Comparison of ENCODE assay signal across 9 cellular contexts in genomic region chr15:92636950-92637481, GRCh38. TPM values are rescaled to one million over a fixed set of nuclear protein-coding genes. Genes with fewer than 3 reads are reported as not detected.
A peak's percentile ranks its signal among the peaks of the same experiment; 100 is the strongest.
DNase-seq lines count a peak whose midpoint lies in the region; ATAC-seq, FAIRE-seq and TF ChIP-seq lines count a peak whose summit lies in the region.
"Had no signal": no experiment of that assay in that cellular context is flagged by ENCODE, and none has a peak within 500 bp of the region (broad histone marks: within the 10 kb centered on the region; RNA-seq: fewer than 3 reads in every experiment).

No MANE protein-coding gene starts in this region.

- TF ChIP-seq RAD21 in HepG2 (CRISPR knock-in tag; IDR thresholded peaks at IDR 0.05): no peak

- no peaks in the 10 kb centered on the region for H4K20me1 ChIP-seq in HepG2 (ENCODE audit: insufficient read depth, low read length)

- no peaks in the 10 kb centered on the region for H3K36me3 ChIP-seq in HepG2 (replicated peaks in 1 of 2; ENCODE audit: control insufficient read depth in 1 of 2, insufficient read depth in 2 of 2, low read length in 2 of 2)
- H3K36me3 ChIP-seq: gastrocnemius medialis had no signal

- in situ Hi-C loops in HepG2 (cut with HindIII; ENCODE audit: extremely low pct_ligation_motif_present, low pct_unique_long_range_greater_than_20kb): no loop called here

- POLR2A ChIA-PET in HepG2 (lab: Yijun Ruan, JAX): no interaction called here

- no peak overlapping the region for H3K4me3 ChIP-seq in HepG2 (replicated peaks in 1 of 3; ENCODE audit: insufficient read depth in 1 of 3, low read depth in 2 of 3, low read length in 3 of 3)
- H3K4me3 ChIP-seq: gastrocnemius medialis had no signal

- no peak overlapping the region for H3K27ac ChIP-seq in HepG2 (ENCODE audit: extremely low read length, insufficient read depth, low read length)

- CTCF ChIA-PET in HepG2 (lab: Yijun Ruan, JAX; ENCODE audit: low intra/inter-chr PET ratio, low total read pairs): no interaction called here

- no TSS peak for BruUV-seq in HepG2 (replicated peaks; lab: Mats Ljungman, UMichigan)

- H3K4me1 ChIP-seq in HepG2 (ENCODE audit: insufficient read depth, low read length): peaks cover 20% of the 10 kb centered on the region

- WGBS in HepG2 (ENCODE audit: low lambda C conversion rate): 46% methylated on average over 6 of the region's 6 CpGs

- FAIRE-seq in HepG2 (lab: Jason Lieb, UNC): no peak

- TF ChIP-seq EP300 in HepG2 (IDR thresholded peaks at IDR 0.05; ENCODE audit: low read depth in 2 of 2, low read length in 2 of 2) (no peak), HepG2 (CRISPR knock-in tag; IDR thresholded peaks at IDR 0.05; ENCODE audit: borderline replicate concordance) (no peak)

- no peak for TF ChIP-seq POLR2A in HepG2 (IDR thresholded peaks at IDR 0.05; ENCODE audit: insufficient read depth in 1 of 2, low read depth in 2 of 2, low read length in 2 of 2)

- DNase-seq in COLO668 (lab: John Stamatoyannopoulos, UW; ENCODE audit: unreplicated experiment) (peak; percentile 77), SK-N-DZ (ENCODE audit: low spot score) (peak; percentile 57), HepG2 (ENCODE audit: low spot score) (no peak), NCI-H226 (no peak)
- DNase-seq in stimulated activated CD4-positive, alpha-beta T cell treated with anti-CD3 and anti-CD28 coated beads, Interleukin-12 subunit alpha, Interleukin-12 subunit beta, amount 100 ng/mL, for 4 hours: no peak
- no peak for DNase-seq in stimulated activated naive CD4-positive, alpha-beta T cell (lab: John Stamatoyannopoulos, UW)
- DNase-seq: gastrocnemius medialis had no signal

- H3K4me2 ChIP-seq in HepG2 (ENCODE audit: low read depth, low read length): no peak overlapping the region

- ATAC-seq in GM19351 (IDR thresholded peaks at IDR 0.05; ENCODE audit: unreplicated experiment) (peak; percentile 54), HepG2 (peak; percentile 39; the same call in 2 of the 3 replicates), HG02763 (IDR thresholded peaks at IDR 0.05; ENCODE audit: unreplicated experiment) (no peak)

- no peaks in the 10 kb centered on the region for H3K9me3 ChIP-seq in HepG2 (ENCODE audit: low read length)
- H3K9me3 ChIP-seq: gastrocnemius medialis had no signal

- no peak overlapping the region for H2AFZ ChIP-seq in HepG2 (ENCODE audit: low read length)

- no peaks in the 10 kb centered on the region; a peak in 1 of 5 replicates for H3K27me3 ChIP-seq in HepG2 (ENCODE audit: control insufficient read depth in 1 of 2, insufficient read depth in 2 of 2, low read length in 2 of 2)
- H3K27me3 ChIP-seq: gastrocnemius medialis had no signal

- TF ChIP-seq CTCF in HepG2 (CRISPR knock-in tag; IDR thresholded peaks at IDR 0.05): no peak

- H3K9ac ChIP-seq in HepG2 (ENCODE audit: insufficient read depth, low read depth, low read length): no peak overlapping the region

- intact Hi-C loops in HepG2 (cut with micrococcal nuclease; ENCODE audit: unreplicated experiment): no loop called here

- H3K79me2 ChIP-seq in HepG2 (ENCODE audit: insufficient read depth, low read length): no peaks in the 10 kb centered on the region

TF ChIP-seq in HepG2, 621 proteins besides CTCF, POLR2A, EP300 and RAD21:
- TF ChIP-seq ZNF543 (CRISPR knock-in tag; IDR thresholded peaks at IDR 0.05) (no peak), ZFP90 (CRISPR knock-in tag; IDR thresholded peaks at IDR 0.05; ENCODE audit: borderline replicate concordance) (no peak), GABPB1 (CRISPR knock-in tag; IDR thresholded peaks at IDR 0.05) (no peak), HIVEP1 (CRISPR knock-in tag; IDR thresholded peaks at IDR 0.05) (no peak), MYPOP (CRISPR knock-in tag; IDR thresholded peaks at IDR 0.05) (no peak)

RNA-seq across cellular contexts. Expression of gene FAM174B, which starts 18.6 kb away (rescaled TPM):
- polyA plus RNA-seq in SK-N-DZ (2014; cell fraction: cytosol; rRNA removed): 10.8 and 17.9 TPM in 2 replicates
- polyA plus RNA-seq in SK-N-DZ (2014; cell fraction: nucleus; rRNA removed): 3.7 and 5.4 TPM in 2 replicates
- 1.3 and 2.1 TPM in 2 replicates for total RNA-seq in HepG2 (2016; rRNA removed; fragmentation: Illumina TruSeq; extraction: Trizol)
- total RNA-seq in HepG2 (2016; cell fraction: cytosol; rRNA removed; fragmentation: Illumina TruSeq; extraction: Trizol; ENCODE audit: low read depth): 1.6 and 1.7 TPM in 2 replicates
- 1.1 and 2.1 TPM in 2 replicates for total RNA-seq in HepG2 (2016; cell fraction: insoluble cytoplasmic fraction; rRNA removed; fragmentation: Illumina TruSeq; extraction: Trizol)
- 1.0 and 1.9 TPM in 2 replicates for total RNA-seq in HepG2 (2016; cell fraction: membrane; rRNA removed; fragmentation: Illumina TruSeq; extraction: Trizol)
- total RNA-seq in HepG2 (2016; cell fraction: nucleus; rRNA removed; fragmentation: Illumina TruSeq; extraction: Trizol): 2.5 and 4.4 TPM in 2 replicates
- 0.68 and 0.90 TPM in 2 replicates for polyA plus RNA-seq in HepG2 (2011; rRNA removed)
- 0.47 TPM in 1 of 2 replicates, not detected in the other for polyA plus RNA-seq in HepG2 (2011; cell fraction: cytosol; rRNA removed)
- 0.92 and 0.97 TPM in 2 replicates for polyA plus RNA-seq in HepG2 (2011; cell fraction: nucleus; rRNA removed)
- polyA plus RNA-seq in HepG2 (2012): 0.55 TPM in 2 replicates
- polyA plus RNA-seq in HepG2 (2016; cell fraction: cytosol; fragmentation: Illumina TruSeq; extraction: Trizol; ENCODE audit: low read depth): 0.67 TPM in 1 of 2 replicates, not detected in the other
- 0.79 and 1.3 TPM in 2 replicates for polyA plus RNA-seq in HepG2 (2016; cell fraction: insoluble cytoplasmic fraction; fragmentation: Illumina TruSeq; extraction: Trizol; ENCODE audit: low read depth)
- polyA plus RNA-seq in HepG2 (2016; cell fraction: membrane; fragmentation: Illumina TruSeq; extraction: Trizol; ENCODE audit: low read depth): 0.34 and 0.90 TPM in 2 replicates
- 3.7 and 6.7 TPM in 2 replicates for polyA plus RNA-seq in HepG2 (2016; cell fraction: nucleus; fragmentation: Illumina TruSeq; extraction: Trizol; ENCODE audit: insufficient read depth, low read depth)
- polyA minus RNA-seq in HepG2 (2011; rRNA and poly(A)+ RNA removed; ENCODE audit: low replicate concordance): 0.22 and 12.1 TPM in 2 replicates
- polyA minus RNA-seq in HepG2 (2011; cell fraction: cytosol; rRNA and poly(A)+ RNA removed): 1.9 TPM in 1 of 2 replicates, not detected in the other
- 3.2 and 4.8 TPM in 2 replicates for polyA minus RNA-seq in HepG2 (2011; cell fraction: nucleus; rRNA and poly(A)+ RNA removed)

Comparison
In these comparisons a context has a peak if more than half of its experiments do, and no peak if none do; other contexts are left out.
1. DNase-seq: peak in COLO668 (single experiment) and SK-N-DZ (single experiment); none in HepG2 (single experiment), stimulated activated CD4-positive, alpha-beta T cell treated with anti-CD3 and anti-CD28 coated beads, Interleukin-12 subunit alpha, Interleukin-12 subunit beta, amount 100 ng/mL, for 4 hours (single experiment), NCI-H226 (single experiment) and stimulated activated naive CD4-positive, alpha-beta T cell (0 of 6).